20 cellular contexts compared by ENCODE assay signal in genomic region chr14:39099748-39100147, GRCh38. TPM values are rescaled to one million over a fixed set of nuclear protein-coding genes. Genes with fewer than 3 reads are reported as not detected.
DNase-seq lines count a peak whose midpoint lies in the region; ATAC-seq and TF ChIP-seq lines count a peak whose summit lies in the region.
"Had no signal": no experiment of that assay in that cellular context is flagged by ENCODE, and none has a peak within 500 bp of the region (broad histone marks: within the 10 kb centered on the region; RNA-seq: fewer than 3 reads in every experiment).

No MANE protein-coding gene starts in this region.

- no peaks in the 10 kb centered on the region for H3K9me2 ChIP-seq in GM23248 (ENCODE audit: insufficient read depth)

- H3K79me2 ChIP-seq in ACC112 (ENCODE audit: control insufficient read depth, insufficient read depth, low read length, unreplicated experiment) = peaks cover 95% of the 10 kb centered on the region
- H3K79me2 ChIP-seq in GM23248 (ENCODE audit: insufficient read depth) = peaks cover 98% of the 10 kb centered on the region

- peaks cover 14% of the 10 kb centered on the region; the same call in 1 of the 2 replicates for H4K20me1 ChIP-seq in GM23248 (ENCODE audit: insufficient read depth)

- in situ Hi-C loops in GM23248 (cut with MboI) (loop anchor here (10.0 kb wide), 1 partner anchor 275 kb away; no protein-coding TSS in a partner anchor), G401 (cut with HindIII; ENCODE audit: low sequenced_read_pairs) (no loop called here)

- no peak overlapping the region for H3K9ac ChIP-seq in GM23248

- DNase-seq in GM23248 (no peak), G401 (ENCODE audit: low spot score) (no peak), NAMALWA (ENCODE audit: low spot score) (no peak), glomerular visceral epithelial cell (ENCODE audit: extremely low spot score) (no peak)
- no peak for DNase-seq in activated naive CD8-positive, alpha-beta T cell treated with anti-CD3 and anti-CD28 coated beads for 36 hours
- DNase-seq: activated CD4-positive, alpha-beta T cell treated with anti-CD3 and anti-CD28 coated beads, Interleukin-2, amount 50 U/mL, for 4 hours; DMS53; esophagus squamous epithelium; heart right ventricle; midbrain; NCI-H187; NCI-H446 treated with DMSO at 0.1 percent for 48 hours; OCI-M1; ovary; spleen; stimulated activated naive CD4-positive, alpha-beta T cell treated with Interleukin-2 at 50 U/mL for 16 hours had no signal

- H3K36me3 ChIP-seq in ACC112 (ENCODE audit: insufficient read depth, low read length) (peaks cover 12% of the 10 kb centered on the region), GM23248 (ENCODE audit: low read depth) (peaks cover 13% of the 10 kb centered on the region)
- H3K36me3 ChIP-seq: ovary had no signal

- H3F3A ChIP-seq in GM23248 (ENCODE audit: insufficient read depth) = peaks cover 44% of the 10 kb centered on the region

- no peaks in the 10 kb centered on the region for H3K27me3 Mint-ChIP-seq in activated naive CD8-positive, alpha-beta T cell treated with anti-CD3 and anti-CD28 coated beads for 36 hours
- H3K27me3 Mint-ChIP-seq in nephron (ENCODE audit: low read depth) = no peaks in the 10 kb centered on the region

- TF ChIP-seq CTCF in nephron (IDR thresholded peaks at IDR 0.05; ENCODE audit: unreplicated experiment in 3 of 3) = no peak

- H3K4me2 ChIP-seq in GM23248 (ENCODE audit: unreplicated experiment) = peak overlapping the region; percentile 84

- no peak overlapping the region for H2AFZ ChIP-seq in ACC112 (ENCODE audit: low read length, unreplicated experiment)
- H2AFZ ChIP-seq in GM23248 = no peak overlapping the region

- H3K27ac Mint-ChIP-seq in activated naive CD8-positive, alpha-beta T cell treated with anti-CD3 and anti-CD28 coated beads for 36 hours = peak overlapping the region; percentile 0
- peak overlapping the region in 1 of 3 experiments; percentile 4 for H3K27ac Mint-ChIP-seq in nephron

- H3K27ac ChIP-seq in ACC112 (ENCODE audit: low read depth, low read length) = no peak overlapping the region
- no peak overlapping the region for H3K27ac ChIP-seq in GM23248
- H3K27ac ChIP-seq: esophagus squamous epithelium, heart right ventricle, ovary, SK-N-MC, spleen had no signal

- H3K4me1 Mint-ChIP-seq in activated naive CD8-positive, alpha-beta T cell treated with anti-CD3 and anti-CD28 coated beads for 36 hours = peaks cover 51% of the 10 kb centered on the region
- peaks cover 40% of the 10 kb centered on the region for H3K4me1 Mint-ChIP-seq in nephron

- H3K9me3 Mint-ChIP-seq in activated naive CD8-positive, alpha-beta T cell treated with anti-CD3 and anti-CD28 coated beads for 36 hours = no peaks in the 10 kb centered on the region
- H3K9me3 Mint-ChIP-seq in nephron = no peaks in the 10 kb centered on the region

- H3K4me3 ChIP-seq in ACC112 (ENCODE audit: low read depth, low read length) (peak overlapping the region; percentile 11), GM23248 (peak overlapping the region; percentile 98)
- H3K4me3 ChIP-seq: esophagus squamous epithelium, heart right ventricle, ovary, SK-N-MC, spleen had no signal

- H3K27me3 ChIP-seq in ACC112 (ENCODE audit: insufficient read depth, low read length) (no peaks in the 10 kb centered on the region), GM23248 (replicated peaks; ENCODE audit: insufficient read depth) (no peaks in the 10 kb centered on the region)
- H3K27me3 ChIP-seq: esophagus squamous epithelium, heart right ventricle, ovary, spleen had no signal

- H3K4me3 Mint-ChIP-seq in activated naive CD8-positive, alpha-beta T cell treated with anti-CD3 and anti-CD28 coated beads for 36 hours = no peak overlapping the region
- H3K4me3 Mint-ChIP-seq in nephron = peak overlapping the region; percentile 1 to 26 (median 16)

- peaks cover 19% of the 10 kb centered on the region for H3K36me3 Mint-ChIP-seq in activated naive CD8-positive, alpha-beta T cell treated with anti-CD3 and anti-CD28 coated beads for 36 hours
- peaks cover 16% of the 10 kb centered on the region for H3K36me3 Mint-ChIP-seq in nephron (ENCODE audit: low read depth)

- ATAC-seq in HG03095 (IDR thresholded peaks at IDR 0.05; ENCODE audit: unreplicated experiment) = no peak
- ATAC-seq: heart right ventricle had no signal

- H3K4me1 ChIP-seq in ACC112 (ENCODE audit: control insufficient read depth, insufficient read depth, low read length, unreplicated experiment) (peaks cover 22% of the 10 kb centered on the region), GM23248 (ENCODE audit: insufficient read depth) (peaks cover 57% of the 10 kb centered on the region)

- H3K9me3 ChIP-seq in GM23248 (ENCODE audit: low read depth) = no peaks in the 10 kb centered on the region
- H3K9me3 ChIP-seq: esophagus squamous epithelium, heart right ventricle, ovary, spleen had no signal

RNA-seq across cellular contexts. Expression of gene SEC23A, which starts 3.3 kb away (rescaled TPM):
- total RNA-seq in GM23248 (2014; rRNA removed; shearing (Covaris generic)) = 246 and 295 TPM in 2 replicates
- 191 and 192 TPM in 2 replicates for polyA plus RNA-seq in GM23248 (2016; fragmentation: Nextera tagmentation; extraction: Ambion mirVana)
- 10 to 100 TPM; 36.3 to 38.1 TPM for total RNA-seq in activated naive CD8-positive, alpha-beta T cell treated with anti-CD3 and anti-CD28 coated beads for 36 hours
- total RNA-seq in G401 (2014; rRNA removed; shearing (Covaris generic)) = 243 and 278 TPM in 2 replicates

RNA-seq across cellular contexts. Expression of gene GEMIN2, which starts 14.4 kb away (rescaled TPM):
- total RNA-seq in GM23248 (2014; rRNA removed; shearing (Covaris generic)) = 13.9 and 25.5 TPM in 2 replicates
- 16.4 and 19.0 TPM in 2 replicates for polyA plus RNA-seq in GM23248 (2016; fragmentation: Nextera tagmentation; extraction: Ambion mirVana)
- 10 to 100 TPM; 25.8 to 26.4 TPM for total RNA-seq in activated naive CD8-positive, alpha-beta T cell treated with anti-CD3 and anti-CD28 coated beads for 36 hours
- total RNA-seq in G401 (2014; rRNA removed; shearing (Covaris generic)) = 56.0 and 63.7 TPM in 2 replicates
